Comparison of ENCODE assay signal across 17 cellular contexts in the genomic region with DNA sequence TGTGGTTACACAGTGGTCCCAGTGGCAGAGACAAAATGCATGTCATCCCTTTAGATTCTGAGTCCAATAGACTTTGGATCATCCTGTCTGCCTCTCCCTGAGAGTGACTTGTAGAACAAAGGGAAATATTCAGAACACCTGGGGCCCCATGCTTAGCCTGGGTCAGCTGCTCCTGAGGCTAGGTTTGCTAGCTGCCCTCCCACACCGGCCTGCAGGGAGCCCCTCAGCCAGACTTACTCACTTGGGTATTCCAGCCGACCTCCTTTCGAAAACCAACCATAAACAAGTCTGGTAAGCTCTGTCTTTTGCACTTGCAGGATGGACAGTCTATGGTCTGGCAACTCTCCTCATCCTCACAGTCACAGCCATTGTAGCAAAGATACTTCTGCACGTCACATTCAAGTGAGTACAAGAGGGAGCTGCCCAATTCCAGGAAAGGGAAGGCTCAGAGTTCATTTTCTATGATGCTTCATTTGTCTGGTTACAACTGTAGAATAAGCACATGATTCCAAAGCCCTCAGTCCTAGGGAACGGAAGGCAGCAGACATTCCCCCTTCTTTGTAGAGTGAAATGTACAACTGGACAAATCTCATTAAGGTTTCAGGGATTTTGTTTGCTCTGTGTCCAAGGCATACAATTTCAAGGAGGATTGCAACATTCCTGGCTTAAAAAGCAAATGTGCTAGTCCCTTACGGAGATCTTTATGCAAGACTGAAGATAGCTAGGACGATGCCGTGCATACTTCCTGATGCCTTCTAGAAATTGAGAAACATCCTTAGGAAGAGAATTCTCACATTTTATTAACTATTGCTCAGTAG.
A peak's percentile ranks its signal among the peaks of the same experiment; 100 is the strongest.
DNase-seq lines count a peak whose midpoint lies in the region; ATAC-seq and TF ChIP-seq lines count a peak whose summit lies in the region.
"Had no signal": no experiment of that assay in that cellular context is flagged by ENCODE, and none has a peak within 500 bp of the region (broad histone marks: within the 10 kb centered on the region; RNA-seq: fewer than 3 reads in every experiment).

No MANE protein-coding gene starts in this region.

- peaks cover 5% of the 10 kb centered on the region for H3K27me3 Mint-ChIP-seq in nephron progenitor cell (ENCODE audit: low read depth, poor library complexity)
- peaks cover 27% of the 10 kb centered on the region for H3K27me3 Mint-ChIP-seq in Calu3 (ENCODE audit: unreplicated experiment)

- H3K4me1 ChIP-seq in right atrium auricular region = peaks cover 0 to 1% of the 10 kb centered on the region in 2 donors

- intact Hi-C loops in Right ventricle myocardium inferior (cut with DNase I) (no loop called here), Calu3 (cut with micrococcal nuclease; ENCODE audit: unreplicated experiment) (no loop called here)

- peak; percentile 82 for ATAC-seq in Right ventricle myocardium inferior

- no peaks in the 10 kb centered on the region for H3K9me3 ChIP-seq in right atrium auricular region
- H3K9me3 ChIP-seq: stomach had no signal

- DNase-seq in Right ventricle myocardium inferior (ENCODE audit: missing footprints) (no peak), right atrium auricular region (ENCODE audit: low spot score) (no peak), fibroblast of villous mesenchyme (ENCODE audit: low read depth) (peak; percentile 90), nephron progenitor cell (no peak), Calu3 (no peak), G401 (ENCODE audit: low spot score) (no peak), HuH-7.5 (ENCODE audit: low spot score) (no peak), 8988T (no peak)
- DNase-seq: activated CD4-positive, alpha-beta memory T cell treated with anti-CD3 and anti-CD28 coated beads for 36 hours; activated effector memory CD4-positive, alpha-beta T cell treated with Interleukin-2 at 50 U/mL for 16 hours; effector CD4-positive, alpha-beta T cell; midbrain; NCI-H1694; NCI-H510A treated with DMSO at 0.1 percent for 48 hours; occipital lobe; PC-9; stomach had no signal

- H3K27me3 ChIP-seq in right atrium auricular region = no peaks in the 10 kb centered on the region
- H3K27me3 ChIP-seq: stomach had no signal

- in situ Hi-C loops in G401 (cut with HindIII; ENCODE audit: low sequenced_read_pairs) = no loop called here

- H3K4me3 Mint-ChIP-seq in nephron progenitor cell = no peak overlapping the region
- no peak overlapping the region for H3K4me3 Mint-ChIP-seq in Calu3 (ENCODE audit: low read depth, unreplicated experiment)
- H3K4me3 Mint-ChIP-seq: activated CD4-positive, alpha-beta memory T cell treated with anti-CD3 and anti-CD28 coated beads for 36 hours had no signal

- no peaks in the 10 kb centered on the region for H3K9me3 Mint-ChIP-seq in nephron progenitor cell
- H3K9me3 Mint-ChIP-seq in Calu3 (ENCODE audit: low read depth, unreplicated experiment) = no peaks in the 10 kb centered on the region
- H3K9me3 Mint-ChIP-seq: activated CD4-positive, alpha-beta memory T cell treated with anti-CD3 and anti-CD28 coated beads for 36 hours had no signal

- TF ChIP-seq CTCF in right atrium auricular region (IDR thresholded peaks at IDR 0.05) = no peak
- no peak for TF ChIP-seq CTCF in fibroblast of villous mesenchyme (IDR thresholded peaks at IDR 0.05; ENCODE audit: insufficient read depth, low read depth, low read length)
- TF ChIP-seq CTCF in nephron progenitor cell (IDR thresholded peaks at IDR 0.05) = no peak
- no peak for TF ChIP-seq CTCF in Calu3 (IDR thresholded peaks at IDR 0.05; ENCODE audit: unreplicated experiment)

- H3K4me3 ChIP-seq in right atrium auricular region (no peak overlapping the region), fibroblast of villous mesenchyme (ENCODE audit: low read depth, low read length) (no peak overlapping the region)
- H3K4me3 ChIP-seq: PC-9, stomach had no signal

- H3K36me3 Mint-ChIP-seq in nephron progenitor cell (ENCODE audit: low read depth) (peaks cover 34% of the 10 kb centered on the region), Calu3 (ENCODE audit: insufficient read depth, unreplicated experiment) (no peaks in the 10 kb centered on the region)
- H3K36me3 Mint-ChIP-seq: activated CD4-positive, alpha-beta memory T cell treated with anti-CD3 and anti-CD28 coated beads for 36 hours had no signal

- CTCF ChIA-PET in Calu3 (lab: Charles Lee) = interaction anchor here (0.6 kb wide), 1 partner anchor 98 kb away, joined by 3 read pairs; no protein-coding TSS in a partner anchor

- H3K27ac Mint-ChIP-seq in nephron progenitor cell (peak overlapping the region; percentile 75), Calu3 (ENCODE audit: unreplicated experiment) (no peak overlapping the region)
- H3K27ac Mint-ChIP-seq: activated CD4-positive, alpha-beta memory T cell treated with anti-CD3 and anti-CD28 coated beads for 36 hours had no signal

- peaks cover 68% of the 10 kb centered on the region for H3K36me3 ChIP-seq in right atrium auricular region

- BruUV-seq in Calu3 (replicated peaks; lab: Mats Ljungman, UMichigan) = no TSS peak

- H3K4me1 Mint-ChIP-seq in nephron progenitor cell (peaks cover 62% of the 10 kb centered on the region), Calu3 (ENCODE audit: low read depth, unreplicated experiment) (no peaks in the 10 kb centered on the region)

- no peak overlapping the region for H3K27ac ChIP-seq in right atrium auricular region
- H3K27ac ChIP-seq: PC-9 had no signal
